Comparison of ENCODE assay signal across 8 cellular contexts in genomic region chr1:232806071-232806510, GRCh38. TPM values are rescaled to one million over a fixed set of nuclear protein-coding genes. Genes with fewer than 3 reads are reported as not detected.
DNase-seq lines count a peak whose midpoint lies in the region; ATAC-seq and TF ChIP-seq lines count a peak whose summit lies in the region.

No MANE protein-coding gene starts in this region.

- H2AFZ ChIP-seq in SU-DHL-6 (ENCODE audit: low read depth, low read length, severe bottlenecking) = peak overlapping the region; percentile 96

- H3K9me2 ChIP-seq in SU-DHL-6 (replicated peaks; ENCODE audit: insufficient read depth, low read length) = no peaks in the 10 kb centered on the region

- no peaks in the 10 kb centered on the region for H3K9me3 ChIP-seq in SU-DHL-6 (ENCODE audit: insufficient read depth, low read length)

- no peaks in the 10 kb centered on the region for H3K27me3 ChIP-seq in SU-DHL-6 (ENCODE audit: low read length)

- no peaks in the 10 kb centered on the region for H4K20me1 ChIP-seq in SU-DHL-6 (ENCODE audit: low read depth, low read length)

- ATAC-seq in GM18511 (IDR thresholded peaks at IDR 0.05; ENCODE audit: unreplicated experiment) (no peak), GM18870 (IDR thresholded peaks at IDR 0.05; ENCODE audit: unreplicated experiment) (no peak)

- TF ChIP-seq CTCF in GM12864 (IDR thresholded peaks at IDR 0.05; ENCODE audit: low read depth, low read length, missing control alignments) = no peak
- no peak for TF ChIP-seq CTCF in SU-DHL-6 (IDR thresholded peaks at IDR 0.05; ENCODE audit: insufficient read depth, low read length, poor library complexity, severe bottlenecking)
- TF ChIP-seq CTCF in fibroblast of pulmonary artery (IDR thresholded peaks at IDR 0.05; ENCODE audit: low read length, missing control alignments) = no peak
- TF ChIP-seq CTCF in retinal pigment epithelial cell (conservative IDR thresholded peaks at IDR 0.05; ENCODE audit: low read depth, low read length) = no peak

- no peak overlapping the region for H3K27ac ChIP-seq in SU-DHL-6 (ENCODE audit: low read depth, low read length)

- no peak for DNase-seq in GM12864 (ENCODE audit: low read depth)
- peak; percentile 4 for DNase-seq in fibroblast of pulmonary artery (ENCODE audit: low read depth)
- no peak for DNase-seq in retinal pigment epithelial cell (ENCODE audit: low read depth)
- no peak for DNase-seq in mesenteric fat pad (ENCODE audit: low spot score)
- no peak for DNase-seq in NCI-H2081 treated with DMSO at 0.1 percent for 48 hours (lab: John Stamatoyannopoulos, UW)

- peak overlapping the region; percentile 71 for H3K4me2 ChIP-seq in SU-DHL-6 (ENCODE audit: low read depth, low read length, poor library complexity, severe bottlenecking)

- H3K9ac ChIP-seq in SU-DHL-6 (ENCODE audit: low read length) = peak overlapping the region; percentile 60

- H3K79me2 ChIP-seq in SU-DHL-6 (ENCODE audit: insufficient read depth, low read length) = no peaks in the 10 kb centered on the region

- H3K4me3 ChIP-seq in GM12864 (ENCODE audit: low read depth, low read length) = peak overlapping the region; percentile 81
- H3K4me3 ChIP-seq in SU-DHL-6 (ENCODE audit: insufficient read depth, low read length, poor library complexity, severe bottlenecking) = peak overlapping the region; percentile 63
- peak overlapping the region; percentile 68 for H3K4me3 ChIP-seq in fibroblast of pulmonary artery (replicated peaks; ENCODE audit: low read depth, low read length)
- H3K4me3 ChIP-seq in retinal pigment epithelial cell (ENCODE audit: low read length) = peak overlapping the region; percentile 66

- H3K36me3 ChIP-seq in SU-DHL-6 (ENCODE audit: low read length) = no peaks in the 10 kb centered on the region

- H3F3A ChIP-seq in SU-DHL-6 (ENCODE audit: insufficient read depth) = no peaks in the 10 kb centered on the region; the same call in 1 of the 2 replicates

RNA-seq across cellular contexts. Expression of gene MAP10, which starts 0.9 kb away (rescaled TPM):
- 1.1 TPM for total RNA-seq in mesenteric fat pad
